Comparison of ENCODE assay signal across 4 cellular contexts in genomic region chr1:211215577-211215976, GRCh38.
A peak's percentile ranks its signal among the peaks of the same experiment; 100 is the strongest.
TF ChIP-seq lines count a peak whose summit lies in the region.

No MANE protein-coding gene starts in this region.

TF ChIP-seq in SK-N-SH, 30 proteins besides CTCF, POLR2A, EP300 and RAD21 (continued from another document):
- TF ChIP-seq TAF1 (IDR thresholded peaks at IDR 0.05; ENCODE audit: borderline replicate concordance, low read depth, low read length): no peak
- TF ChIP-seq MXI1 (IDR thresholded peaks at IDR 0.05; ENCODE audit: low read depth, low read length): no peak
- no peak for TF ChIP-seq FOSL2 (IDR thresholded peaks at IDR 0.05; ENCODE audit: borderline replicate concordance, low read depth)
- no peak for TF ChIP-seq CHD2 (IDR thresholded peaks at IDR 0.05; ENCODE audit: low read length, partially characterized antibody)
- no peak for TF ChIP-seq MEF2A (IDR thresholded peaks at IDR 0.05; ENCODE audit: borderline replicate concordance, low read depth)
- TF ChIP-seq FOXM1 (IDR thresholded peaks at IDR 0.05; ENCODE audit: low read depth): no peak
- no peak for TF ChIP-seq YY1 (IDR thresholded peaks at IDR 0.05; ENCODE audit: low read depth)
- no peak for TF ChIP-seq GATA2 (CRISPR knock-in tag; IDR thresholded peaks at IDR 0.05)
- TF ChIP-seq NFIC (IDR thresholded peaks at IDR 0.05; ENCODE audit: borderline replicate concordance): no peak
- TF ChIP-seq, protein P1, sequence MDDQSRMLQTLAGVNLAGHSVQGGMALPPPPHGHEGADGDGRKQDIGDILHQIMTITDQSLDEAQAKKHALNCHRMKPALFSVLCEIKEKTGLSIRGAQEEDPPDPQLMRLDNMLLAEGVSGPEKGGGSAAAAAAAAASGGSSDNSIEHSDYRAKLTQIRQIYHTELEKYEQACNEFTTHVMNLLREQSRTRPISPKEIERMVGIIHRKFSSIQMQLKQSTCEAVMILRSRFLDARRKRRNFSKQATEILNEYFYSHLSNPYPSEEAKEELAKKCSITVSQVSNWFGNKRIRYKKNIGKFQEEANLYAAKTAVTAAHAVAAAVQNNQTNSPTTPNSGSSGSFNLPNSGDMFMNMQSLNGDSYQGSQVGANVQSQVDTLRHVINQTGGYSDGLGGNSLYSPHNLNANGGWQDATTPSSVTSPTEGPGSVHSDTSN (IDR thresholded peaks at IDR 0.05): no peak
- TF ChIP-seq TEAD4 (IDR thresholded peaks at IDR 0.05; ENCODE audit: borderline replicate concordance, insufficient read depth): no peak
- TF ChIP-seq SIN3A (IDR thresholded peaks at IDR 0.05; ENCODE audit: borderline replicate concordance, low read depth, low read length): no peak
- TF ChIP-seq RCOR1 (IDR thresholded peaks at IDR 0.05; ENCODE audit: low read length): no peak
- TF ChIP-seq EZH2phosphoT487 (IDR thresholded peaks at IDR 0.05; ENCODE audit: borderline replicate concordance, low read depth): no peak
- TF ChIP-seq RFX5 (IDR thresholded peaks at IDR 0.05; ENCODE audit: low read length): no peak
- TF ChIP-seq USF1 (IDR thresholded peaks at IDR 0.05; ENCODE audit: borderline replicate concordance, low read depth): no peak
- TF ChIP-seq, protein P2, sequence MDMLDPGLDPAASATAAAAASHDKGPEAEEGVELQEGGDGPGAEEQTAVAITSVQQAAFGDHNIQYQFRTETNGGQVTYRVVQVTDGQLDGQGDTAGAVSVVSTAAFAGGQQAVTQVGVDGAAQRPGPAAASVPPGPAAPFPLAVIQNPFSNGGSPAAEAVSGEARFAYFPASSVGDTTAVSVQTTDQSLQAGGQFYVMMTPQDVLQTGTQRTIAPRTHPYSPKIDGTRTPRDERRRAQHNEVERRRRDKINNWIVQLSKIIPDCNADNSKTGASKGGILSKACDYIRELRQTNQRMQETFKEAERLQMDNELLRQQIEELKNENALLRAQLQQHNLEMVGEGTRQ (IDR thresholded peaks at IDR 0.05; ENCODE audit: borderline replicate concordance, low read depth, low read length): no peak
- TF ChIP-seq SMC3 (IDR thresholded peaks at IDR 0.05; ENCODE audit: low read depth, low read length): no peak
- TF ChIP-seq NRF1 (IDR thresholded peaks at IDR 0.05; ENCODE audit: low read depth, low read length): no peak

TF ChIP-seq in SK-N-SH treated with all-trans-retinoic acid at 6 μM for 48 hours, 23 proteins besides CTCF, POLR2A, EP300 and RAD21 (continues in another document):
- TF ChIP-seq PPARA (CRISPR knock-in tag; IDR thresholded peaks at IDR 0.05; ENCODE audit: borderline replicate concordance) (no peak), ZNF8 (CRISPR knock-in tag; IDR thresholded peaks at IDR 0.05) (no peak), CSDC2 (CRISPR knock-in tag; IDR thresholded peaks at IDR 0.05) (no peak), CSRNP3 (CRISPR knock-in tag; IDR thresholded peaks at IDR 0.05) (no peak), OSR1 (CRISPR knock-in tag; IDR thresholded peaks at IDR 0.05) (no peak), ISL1 (CRISPR knock-in tag; IDR thresholded peaks at IDR 0.05) (no peak), ZFP3 (CRISPR knock-in tag; IDR thresholded peaks at IDR 0.05) (no peak), ESRRG (CRISPR knock-in tag; IDR thresholded peaks at IDR 0.05) (no peak)
- TF ChIP-seq, protein P3, sequence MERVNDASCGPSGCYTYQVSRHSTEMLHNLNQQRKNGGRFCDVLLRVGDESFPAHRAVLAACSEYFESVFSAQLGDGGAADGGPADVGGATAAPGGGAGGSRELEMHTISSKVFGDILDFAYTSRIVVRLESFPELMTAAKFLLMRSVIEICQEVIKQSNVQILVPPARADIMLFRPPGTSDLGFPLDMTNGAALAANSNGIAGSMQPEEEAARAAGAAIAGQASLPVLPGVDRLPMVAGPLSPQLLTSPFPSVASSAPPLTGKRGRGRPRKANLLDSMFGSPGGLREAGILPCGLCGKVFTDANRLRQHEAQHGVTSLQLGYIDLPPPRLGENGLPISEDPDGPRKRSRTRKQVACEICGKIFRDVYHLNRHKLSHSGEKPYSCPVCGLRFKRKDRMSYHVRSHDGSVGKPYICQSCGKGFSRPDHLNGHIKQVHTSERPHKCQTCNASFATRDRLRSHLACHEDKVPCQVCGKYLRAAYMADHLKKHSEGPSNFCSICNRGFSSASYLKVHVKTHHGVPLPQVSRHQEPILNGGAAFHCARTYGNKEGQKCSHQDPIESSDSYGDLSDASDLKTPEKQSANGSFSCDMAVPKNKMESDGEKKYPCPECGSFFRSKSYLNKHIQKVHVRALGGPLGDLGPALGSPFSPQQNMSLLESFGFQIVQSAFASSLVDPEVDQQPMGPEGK (CRISPR knock-in tag; IDR thresholded peaks at IDR 0.05; ENCODE audit: borderline replicate concordance): no peak
- TF ChIP-seq, protein P4, sequence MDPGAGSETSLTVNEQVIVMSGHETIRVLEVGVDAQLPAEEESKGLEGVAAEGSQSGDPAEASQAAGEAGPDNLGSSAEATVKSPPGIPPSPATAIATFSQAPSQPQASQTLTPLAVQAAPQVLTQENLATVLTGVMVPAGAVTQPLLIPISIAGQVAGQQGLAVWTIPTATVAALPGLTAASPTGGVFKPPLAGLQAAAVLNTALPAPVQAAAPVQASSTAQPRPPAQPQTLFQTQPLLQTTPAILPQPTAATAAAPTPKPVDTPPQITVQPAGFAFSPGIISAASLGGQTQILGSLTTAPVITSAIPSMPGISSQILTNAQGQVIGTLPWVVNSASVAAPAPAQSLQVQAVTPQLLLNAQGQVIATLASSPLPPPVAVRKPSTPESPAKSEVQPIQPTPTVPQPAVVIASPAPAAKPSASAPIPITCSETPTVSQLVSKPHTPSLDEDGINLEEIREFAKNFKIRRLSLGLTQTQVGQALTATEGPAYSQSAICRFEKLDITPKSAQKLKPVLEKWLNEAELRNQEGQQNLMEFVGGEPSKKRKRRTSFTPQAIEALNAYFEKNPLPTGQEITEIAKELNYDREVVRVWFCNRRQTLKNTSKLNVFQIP (CRISPR knock-in tag; IDR thresholded peaks at IDR 0.05; ENCODE audit: borderline replicate concordance, low read depth): no peak

TF ChIP-seq in GM23338, 12 proteins besides CTCF, POLR2A, EP300 and RAD21 (continued from another document and continues in another):
- no peak for TF ChIP-seq NANOG (IDR thresholded peaks at IDR 0.05; ENCODE audit: borderline replicate concordance)
- TF ChIP-seq EZH2phosphoT487 (IDR thresholded peaks at IDR 0.05; ENCODE audit: unreplicated experiment): no peak
- no peak for TF ChIP-seq ZNF331 (CRISPR knock-in tag; IDR thresholded peaks at IDR 0.05; ENCODE audit: low read depth)
- no peak for TF ChIP-seq ETS1 (IDR thresholded peaks at IDR 0.05)
- TF ChIP-seq JUNB (IDR thresholded peaks at IDR 0.05; ENCODE audit: unreplicated experiment): no peak
- no peak for TF ChIP-seq CREB1 (CRISPR knock-in tag; IDR thresholded peaks at IDR 0.05; ENCODE audit: low read depth)
- TF ChIP-seq EZH2 (IDR thresholded peaks at IDR 0.05; ENCODE audit: low read depth, unreplicated experiment): no peak
- no peak for TF ChIP-seq ZNF114 (CRISPR knock-in tag; IDR thresholded peaks at IDR 0.05)
- TF ChIP-seq STAT1 (IDR thresholded peaks at IDR 0.05; ENCODE audit: unreplicated experiment): no peak

TF ChIP-seq in HEK293, 187 proteins besides CTCF, POLR2A, EP300 and RAD21:
- TF ChIP-seq ZNF214 (tag by site-specific recombination; IDR thresholded peaks at IDR 0.05; ENCODE audit: borderline replicate concordance) (no peak), ZFP41 (tag by site-specific recombination; IDR thresholded peaks at IDR 0.05; ENCODE audit: borderline replicate concordance) (no peak), PRDM4 (tag by site-specific recombination; IDR thresholded peaks at IDR 0.05) (no peak), INSM2 (tag by site-specific recombination; IDR thresholded peaks at IDR 0.05) (no peak), ZFHX2 (tag by site-specific recombination; conservative IDR thresholded peaks at IDR 0.05) (no peak), ZNF366 (tag by site-specific recombination; conservative IDR thresholded peaks at IDR 0.05) (peak; percentile 65), PRDM1 (tag by site-specific recombination; IDR thresholded peaks at IDR 0.05) (peak; percentile 87), YY1 (tag by site-specific recombination; IDR thresholded peaks at IDR 0.05) (no peak), ZNF121 (tag by site-specific recombination; IDR thresholded peaks at IDR 0.05) (no peak), ZNF37A (tag by site-specific recombination; IDR thresholded peaks at IDR 0.05) (no peak), ZNF311 (tag by site-specific recombination; IDR thresholded peaks at IDR 0.05; ENCODE audit: borderline replicate concordance) (no peak)
- TF ChIP-seq, protein P5, sequence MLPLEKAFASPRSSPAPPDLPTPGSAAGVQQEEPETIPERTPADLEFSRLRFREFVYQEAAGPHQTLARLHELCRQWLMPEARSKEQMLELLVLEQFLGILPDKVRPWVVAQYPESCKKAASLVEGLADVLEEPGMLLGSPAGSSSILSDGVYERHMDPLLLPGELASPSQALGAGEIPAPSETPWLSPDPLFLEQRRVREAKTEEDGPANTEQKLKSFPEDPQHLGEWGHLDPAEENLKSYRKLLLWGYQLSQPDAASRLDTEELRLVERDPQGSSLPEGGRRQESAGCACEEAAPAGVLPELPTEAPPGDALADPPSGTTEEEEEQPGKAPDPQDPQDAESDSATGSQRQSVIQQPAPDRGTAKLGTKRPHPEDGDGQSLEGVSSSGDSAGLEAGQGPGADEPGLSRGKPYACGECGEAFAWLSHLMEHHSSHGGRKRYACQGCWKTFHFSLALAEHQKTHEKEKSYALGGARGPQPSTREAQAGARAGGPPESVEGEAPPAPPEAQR (tag by site-specific recombination; IDR thresholded peaks at IDR 0.05): no peak
- TF ChIP-seq, protein P6, sequence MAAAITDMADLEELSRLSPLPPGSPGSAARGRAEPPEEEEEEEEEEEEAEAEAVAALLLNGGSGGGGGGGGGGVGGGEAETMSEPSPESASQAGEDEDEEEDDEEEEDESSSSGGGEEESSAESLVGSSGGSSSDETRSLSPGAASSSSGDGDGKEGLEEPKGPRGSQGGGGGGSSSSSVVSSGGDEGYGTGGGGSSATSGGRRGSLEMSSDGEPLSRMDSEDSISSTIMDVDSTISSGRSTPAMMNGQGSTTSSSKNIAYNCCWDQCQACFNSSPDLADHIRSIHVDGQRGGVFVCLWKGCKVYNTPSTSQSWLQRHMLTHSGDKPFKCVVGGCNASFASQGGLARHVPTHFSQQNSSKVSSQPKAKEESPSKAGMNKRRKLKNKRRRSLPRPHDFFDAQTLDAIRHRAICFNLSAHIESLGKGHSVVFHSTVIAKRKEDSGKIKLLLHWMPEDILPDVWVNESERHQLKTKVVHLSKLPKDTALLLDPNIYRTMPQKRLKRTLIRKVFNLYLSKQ (tag by site-specific recombination; IDR thresholded peaks at IDR 0.05; ENCODE audit: borderline replicate concordance): no peak
TF ChIP-seq in HEK293: peak in this region for 2.
